ENCODE assay signal across 21 cellular contexts in the genomic region with DNA sequence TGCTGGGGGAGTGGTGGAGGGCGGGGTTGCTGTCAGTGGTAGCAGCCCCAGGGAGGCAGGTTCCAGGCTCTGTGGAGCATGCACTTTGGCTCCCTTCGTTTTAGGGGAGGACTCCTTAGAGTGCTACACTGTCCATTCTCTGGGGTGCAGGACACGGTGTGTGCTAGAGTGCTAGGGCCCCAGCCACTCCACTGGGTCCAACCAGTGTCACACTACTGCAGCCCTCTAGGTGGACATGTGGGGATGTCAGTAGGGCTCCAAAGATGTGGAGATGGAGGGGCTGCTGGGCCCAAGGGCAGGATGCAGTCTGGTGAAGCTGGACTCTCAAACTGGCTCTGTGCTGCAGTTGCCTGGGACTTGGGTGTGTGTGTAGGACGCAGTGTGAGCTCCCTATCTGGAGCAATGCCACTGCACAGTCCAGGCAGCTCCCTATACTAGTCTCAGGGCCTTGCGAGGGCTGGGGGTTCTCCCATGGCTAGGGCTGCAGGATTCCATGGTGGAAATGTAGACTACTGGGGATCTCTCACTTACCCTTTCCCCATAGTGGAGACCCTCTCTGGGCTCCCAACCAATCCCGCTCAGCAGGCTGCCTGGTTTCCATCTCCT. TPM values are rescaled to one million over a fixed set of nuclear protein-coding genes. Genes with fewer than 3 reads are reported as not detected.
"Had no signal": no experiment of that assay in that cellular context is flagged by ENCODE, and none has a peak within 500 bp of the region (broad histone marks: within the 10 kb centered on the region; RNA-seq: fewer than 3 reads in every experiment).

No MANE protein-coding gene starts in this region.

- H3K36me3 Mint-ChIP-seq: mesothelial cell of epicardium; stimulated activated naive B cell treated with anti-CD40 and anti-IgM and Interleukin-4, amounts not matched to agents 10 μg/mL and 1 μg/mL and 100 μg/mL, for 72 hours had no signal

- DNase-seq: cortex of kidney; dorsolateral prefrontal cortex; effector CD8-positive, alpha-beta T cell; gastrocnemius medialis; heart right ventricle; hypothalamus; psoas muscle; retina; right lobe of liver; stimulated activated CD4-positive, alpha-beta T cell treated with anti-CD3 and anti-CD28 coated beads, Interleukin-4, amount 100 ng/mL, for 1 hour; stimulated activated CD8-positive, alpha-beta memory T cell treated with anti-CD3 and anti-CD28 coated beads, Interleukin-4, amount 100 ng/mL, for 48 hours; stimulated activated naive B cell treated with anti-CD40 and anti-IgM and Interleukin-4, amounts not matched to agents 10 μg/mL and 1 μg/mL and 100 μg/mL, for 72 hours; trophoblast cell; uterus had no signal

- H3K9me3 ChIP-seq: gastrocnemius medialis, neutrophil, psoas muscle, right lobe of liver, uterus had no signal

- H3K36me3 ChIP-seq: gastrocnemius medialis, heart right ventricle, neutrophil, right lobe of liver, uterus had no signal

- H3K27ac Mint-ChIP-seq: mesothelial cell of epicardium; nephron; stimulated activated naive B cell treated with anti-CD40 and anti-IgM and Interleukin-4, amounts not matched to agents 10 μg/mL and 1 μg/mL and 100 μg/mL, for 72 hours had no signal

- H3K9me3 Mint-ChIP-seq: mesothelial cell of epicardium had no signal

- H3K4me1 Mint-ChIP-seq: mesothelial cell of epicardium; nephron; stimulated activated naive B cell treated with anti-CD40 and anti-IgM and Interleukin-4, amounts not matched to agents 10 μg/mL and 1 μg/mL and 100 μg/mL, for 72 hours had no signal

- H3K4me1 ChIP-seq: gastrocnemius medialis, heart right ventricle, psoas muscle, right lobe of liver, uterus had no signal

- H3K4me3 Mint-ChIP-seq: mesothelial cell of epicardium; nephron; stimulated activated naive B cell treated with anti-CD40 and anti-IgM and Interleukin-4, amounts not matched to agents 10 μg/mL and 1 μg/mL and 100 μg/mL, for 72 hours had no signal

- ATAC-seq: gastrocnemius medialis; heart right ventricle; psoas muscle; stimulated activated naive B cell treated with anti-CD40 and anti-IgM and Interleukin-4, amounts not matched to agents 10 μg/mL and 1 μg/mL and 100 μg/mL, for 72 hours had no signal

- H3K4me3 ChIP-seq: dorsolateral prefrontal cortex, gastrocnemius medialis, heart right ventricle, psoas muscle, right lobe of liver, uterus had no signal

- FAIRE-seq: islet of Langerhans had no signal

- H3K27me3 ChIP-seq: gastrocnemius medialis, neutrophil, right lobe of liver, uterus had no signal

- H3K27ac ChIP-seq: dorsolateral prefrontal cortex, gastrocnemius medialis, heart right ventricle, neutrophil, psoas muscle, right lobe of liver, uterus had no signal

RNA-seq across cellular contexts. Expression of a gene that starts 45.5 kb away (rescaled TPM):
- total RNA-seq: fibroblast of villous mesenchyme, gastrocnemius medialis, myocyte, osteoblast had no signal
